In genomic region chr7:39507866-39508551, GRCh38 we compare ENCODE assay signal across 12 cellular contexts. TPM values are rescaled to one million over a fixed set of nuclear protein-coding genes. Genes with fewer than 3 reads are reported as not detected.
DNase-seq lines count a peak whose midpoint lies in the region; ATAC-seq and TF ChIP-seq lines count a peak whose summit lies in the region.
"Had no signal": no experiment of that assay in that cellular context is flagged by ENCODE, and none has a peak within 500 bp of the region (broad histone marks: within the 10 kb centered on the region; RNA-seq: fewer than 3 reads in every experiment).

No MANE protein-coding gene starts in this region.

- DNase-seq in Caki2 (ENCODE audit: low read depth) (peak; percentile 58), HL-60 (ENCODE audit: low read depth in 1 of 2, low spot score in 1 of 2) (peak; percentile 32 to 79), 8988T (no peak), germinal center (ENCODE audit: low spot score) (no peak)
- DNase-seq in activated CD8-positive, alpha-beta T cell treated with anti-CD3 and anti-CD28 coated beads for 36 hours = peak; percentile 27
- DNase-seq: left ventricle myocardium superior, NCI-H526 had no signal

- H3K36me3 Mint-ChIP-seq in activated CD8-positive, alpha-beta T cell treated with anti-CD3 and anti-CD28 coated beads for 36 hours (ENCODE audit: low read depth) = no peaks in the 10 kb centered on the region

- CTCF ChIA-PET in activated CD8-positive, alpha-beta T cell treated with anti-CD3 and anti-CD28 coated beads for 36 hours (lab: Charles Lee) = no interaction called here

- no peaks in the 10 kb centered on the region for H3K27me3 ChIP-seq in HL-60 (ENCODE audit: insufficient read depth, poor library complexity, severe bottlenecking)

- intact Hi-C loops in activated CD8-positive, alpha-beta T cell treated with anti-CD3 and anti-CD28 coated beads for 36 hours (cut with micrococcal nuclease) = no loop called here

- POLR2A ChIA-PET in activated CD8-positive, alpha-beta T cell treated with anti-CD3 and anti-CD28 coated beads for 36 hours (lab: Charles Lee) = interaction anchor here (0.6 kb wide), 1 partner anchor 150 kb away, joined by 3 read pairs; no protein-coding TSS in a partner anchor

- in situ Hi-C loops in Caki2 (cut with HindIII; ENCODE audit: low pct_unique_long_range_greater_than_20kb, low sequenced_read_pairs) = no loop called here

- H3K4me1 Mint-ChIP-seq in activated CD8-positive, alpha-beta T cell treated with anti-CD3 and anti-CD28 coated beads for 36 hours (ENCODE audit: low read depth) = peaks cover 28% of the 10 kb centered on the region

- no peak overlapping the region for H3K27ac Mint-ChIP-seq in activated CD8-positive, alpha-beta T cell treated with anti-CD3 and anti-CD28 coated beads for 36 hours
- H3K27ac Mint-ChIP-seq: activated T-helper 17 cell treated with anti-CD3 and anti-CD28 coated beads, Interleukin-2, amount 50 U/mL, for 72 hours; T-helper 1 cell treated with Interleukin-12 subunit alpha and Interleukin-12 subunit beta and Interleukin-4 antibody, amounts not matched to agents 30 μg/mL and 1 μg/mL, for 36 hours had no signal

- no peak overlapping the region for H3K4me3 Mint-ChIP-seq in activated CD8-positive, alpha-beta T cell treated with anti-CD3 and anti-CD28 coated beads for 36 hours
- H3K4me3 Mint-ChIP-seq: activated T-helper 17 cell treated with anti-CD3 and anti-CD28 coated beads, Interleukin-2, amount 50 U/mL, for 72 hours; T-helper 1 cell treated with Interleukin-12 subunit alpha and Interleukin-12 subunit beta and Interleukin-4 antibody, amounts not matched to agents 30 μg/mL and 1 μg/mL, for 36 hours had no signal

- H3K27me3 Mint-ChIP-seq in activated CD8-positive, alpha-beta T cell treated with anti-CD3 and anti-CD28 coated beads for 36 hours = peaks cover 3% of the 10 kb centered on the region

- no peak overlapping the region for H3K4me3 ChIP-seq in HL-60 (replicated peaks; ENCODE audit: insufficient read depth, low read length)

- no peak for TF ChIP-seq CTCF in HL-60 (IDR thresholded peaks at IDR 0.05; ENCODE audit: insufficient read depth, low read length)
- TF ChIP-seq CTCF in activated CD8-positive, alpha-beta T cell treated with anti-CD3 and anti-CD28 coated beads for 36 hours (IDR thresholded peaks at IDR 0.05) = no peak

- ATAC-seq in GM19351 (IDR thresholded peaks at IDR 0.05; ENCODE audit: unreplicated experiment) (peak; percentile 79), HG02970 (IDR thresholded peaks at IDR 0.05; ENCODE audit: low FRiP score, unreplicated experiment) (no peak), HG03520 (IDR thresholded peaks at IDR 0.05; ENCODE audit: unreplicated experiment) (no peak)
- peak; percentile 21 for ATAC-seq in activated CD8-positive, alpha-beta T cell treated with anti-CD3 and anti-CD28 coated beads for 36 hours
- ATAC-seq: activated T-helper 17 cell treated with anti-CD3 and anti-CD28 coated beads, Interleukin-2, amount 50 U/mL, for 72 hours; left ventricle myocardium superior had no signal

- H3K9me3 Mint-ChIP-seq in activated CD8-positive, alpha-beta T cell treated with anti-CD3 and anti-CD28 coated beads for 36 hours = no peaks in the 10 kb centered on the region
- H3K9me3 Mint-ChIP-seq: activated T-helper 17 cell treated with anti-CD3 and anti-CD28 coated beads, Interleukin-2, amount 50 U/mL, for 72 hours; T-helper 1 cell treated with Interleukin-12 subunit alpha and Interleukin-12 subunit beta and Interleukin-4 antibody, amounts not matched to agents 30 μg/mL and 1 μg/mL, for 36 hours had no signal

- no peak overlapping the region for H3K27ac ChIP-seq in HL-60 (replicated peaks)

RNA-seq across cellular contexts. Expression of gene YAE1, which starts 58.2 kb away (rescaled TPM):
- total RNA-seq in Caki2 (2014; rRNA removed; shearing (Covaris generic); ENCODE audit: low replicate concordance) = 26.6 and 28.9 TPM in 2 replicates
- 10 to 100 TPM in 1 of 2 experiments, 1 to 10 TPM in 1; 9.6 to 10.9 TPM for total RNA-seq in activated CD8-positive, alpha-beta T cell treated with anti-CD3 and anti-CD28 coated beads for 36 hours

Comparison
In these comparisons a context has a peak if more than half of its experiments do, and no peak if none do; other contexts are left out.
1. DNase-seq: peak in Caki2 (single experiment), HL-60 (2 of 2) and activated CD8-positive, alpha-beta T cell treated with anti-CD3 and anti-CD28 coated beads for 36 hours (single experiment); none in 8988T (single experiment) and germinal center (single experiment).
2. ATAC-seq: peak in GM19351 (single experiment) and activated CD8-positive, alpha-beta T cell treated with anti-CD3 and anti-CD28 coated beads for 36 hours (single experiment); none in HG02970 (single experiment) and HG03520 (single experiment).